In genomic region chr3:147945968-147946519, GRCh38 we compare ENCODE assay signal across 7 cellular contexts.
DNase-seq lines count a peak whose midpoint lies in the region; ATAC-seq and TF ChIP-seq lines count a peak whose summit lies in the region.

No MANE protein-coding gene starts in this region.

- ATAC-seq in GM18502 (IDR thresholded peaks at IDR 0.05; ENCODE audit: poor library complexity, unreplicated experiment): peak; percentile 64
- peak; percentile 70 for ATAC-seq in HG02885 (IDR thresholded peaks at IDR 0.05; ENCODE audit: poor library complexity, unreplicated experiment)
- ATAC-seq in GM18873 (IDR thresholded peaks at IDR 0.05; ENCODE audit: low FRiP score, unreplicated experiment): no peak
- no peak for ATAC-seq in HG03097 (IDR thresholded peaks at IDR 0.05; ENCODE audit: low FRiP score, unreplicated experiment)

- H3K36me3 ChIP-seq in fibroblast of lung (ENCODE audit: control insufficient read depth, insufficient read depth, low read length): no peaks in the 10 kb centered on the region

- peak; percentile 86 to 87 for TF ChIP-seq CTCF in fibroblast of lung (conservative IDR thresholded peaks at IDR 0.05 in 1 of 2, IDR thresholded peaks at IDR 0.05 in 1 of 2; ENCODE audit: low read depth in 1 of 2, low read length in 2 of 2)

- H4K20me1 ChIP-seq in fibroblast of lung (ENCODE audit: control insufficient read depth, extremely low read depth, insufficient read depth, low read length): no peaks in the 10 kb centered on the region

- H3K4me2 ChIP-seq in fibroblast of lung (ENCODE audit: extremely low read depth, insufficient read depth, low read length): peak overlapping the region; percentile 67

- peak overlapping the region; percentile 91 for H2AFZ ChIP-seq in fibroblast of lung (ENCODE audit: low read length)

- no peaks in the 10 kb centered on the region for H3K79me2 ChIP-seq in fibroblast of lung (ENCODE audit: control insufficient read depth, insufficient read depth, low read length)

- peak overlapping the region; percentile 48 for H3K27ac ChIP-seq in fibroblast of lung (ENCODE audit: insufficient read depth, low read length)

- no peaks in the 10 kb centered on the region for H3K9me3 ChIP-seq in fibroblast of lung (ENCODE audit: control insufficient read depth, insufficient read depth, low read depth, low read length)

- no peak overlapping the region for H3K9ac ChIP-seq in fibroblast of lung (ENCODE audit: insufficient read depth, low read length)

- peaks cover 14% of the 10 kb centered on the region for H3K4me1 ChIP-seq in fibroblast of lung (ENCODE audit: control insufficient read depth, extremely low read depth, insufficient read depth, low read length)

- H3K4me3 ChIP-seq in fibroblast of lung (replicated peaks in 1 of 4; ENCODE audit: control extremely low read depth in 1 of 4, insufficient read depth in 1 of 4, low read depth in 3 of 4, low read length in 4 of 4): peak overlapping the region; percentile 4 to 47 (median 30)

- peak; percentile 64 for DNase-seq in RKO (ENCODE audit: low spot score)
- DNase-seq in fibroblast of lung (ENCODE audit: low read depth in 2 of 2): peak; percentile 94 to 95
- peak in 33 of 56 donors; percentile 1 to 66 (median 20) for DNase-seq in nucleus accumbens (lab: John Stamatoyannopoulos, UW)

- no peaks in the 10 kb centered on the region for H3K27me3 ChIP-seq in fibroblast of lung (ENCODE audit: control insufficient read depth, insufficient read depth, low read length)

Comparison
In these comparisons a context has a peak if more than half of its experiments do, and no peak if none do; other contexts are left out.
1. ATAC-seq: peak in GM18502 (single experiment) and HG02885 (single experiment); none in GM18873 (single experiment) and HG03097 (single experiment).
2. DNase-seq: peak in every context shown above with its lines; median percentile 94 in fibroblast of lung; 64 in RKO; 20 in nucleus accumbens.